In the genomic region with DNA sequence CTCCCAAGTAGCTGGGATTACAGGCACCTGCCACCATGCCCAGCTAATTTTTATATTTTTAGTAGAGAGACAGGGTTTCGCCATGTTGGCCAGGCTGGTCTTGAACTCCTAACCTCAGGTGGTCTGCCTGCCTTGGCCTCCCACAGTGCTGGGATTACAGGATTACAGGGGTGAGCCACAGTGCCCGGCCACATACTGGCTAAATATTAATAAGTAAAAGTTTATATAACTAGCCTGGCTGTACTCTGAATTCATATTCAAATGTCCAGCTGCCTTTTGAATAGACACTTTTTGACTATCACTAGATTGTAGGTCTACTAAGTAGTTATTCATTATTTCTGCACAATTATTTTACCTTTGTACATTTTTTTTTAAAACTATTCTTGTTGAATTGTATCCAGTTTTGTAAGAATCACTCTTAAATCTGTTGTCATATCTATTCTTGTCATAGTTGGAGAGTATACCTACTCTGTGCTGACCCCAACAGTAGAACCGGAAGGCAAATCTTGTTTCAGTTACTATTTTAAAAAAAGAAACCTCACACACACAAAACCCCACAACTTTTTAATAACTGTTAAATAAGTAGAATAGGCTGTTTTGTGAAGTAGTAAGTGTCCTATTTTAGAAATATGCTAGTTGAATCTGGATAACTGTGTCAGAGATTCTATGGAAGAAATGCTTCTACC, we compare ENCODE assay signal across 12 cellular contexts. TPM values are rescaled to one million over a fixed set of nuclear protein-coding genes. Genes with fewer than 3 reads are reported as not detected.
DNase-seq lines count a peak whose midpoint lies in the region; ATAC-seq and TF ChIP-seq lines count a peak whose summit lies in the region.
"Had no signal": no experiment of that assay in that cellular context is flagged by ENCODE, and none has a peak within 500 bp of the region (broad histone marks: within the 10 kb centered on the region; RNA-seq: fewer than 3 reads in every experiment).

No MANE protein-coding gene starts in this region.

- intact Hi-C loops in lower leg skin (cut with DNase I; ENCODE audit: low total_unique reads) = no loop called here
- intact Hi-C loops in spleen (cut with DNase I; ENCODE audit: low total_unique reads) = loop anchor here (10.0 kb wide), 1 partner anchor 200 kb away; no protein-coding TSS in a partner anchor

- H3K4me3 ChIP-seq in GM08714 (ENCODE audit: low read length) (peak overlapping the region; percentile 24; the same call in 1 of the 2 replicates), lower leg skin (ENCODE audit: low read depth, poor library complexity, severe bottlenecking) (no peak overlapping the region), spleen (no peak overlapping the region)
- H3K4me3 ChIP-seq: smooth muscle cell had no signal

- H3K9me3 ChIP-seq in spleen = peaks cover 0 to 10% (median 3%) of the 10 kb centered on the region in 8 donors
- H3K9me3 ChIP-seq: Caco-2 had no signal

- H3K36me3 ChIP-seq in spleen = peaks cover 0 to 35% (median 17%) of the 10 kb centered on the region in 6 donors

- no peak for TF ChIP-seq CTCF in lower leg skin (IDR thresholded peaks at IDR 0.05)
- no peak for TF ChIP-seq CTCF in spleen (IDR thresholded peaks at IDR 0.05 in 8 of 11, conservative IDR thresholded peaks at IDR 0.05 in 3 of 11)

- no peak overlapping the region for H3K27ac ChIP-seq in spleen
- H3K27ac ChIP-seq: WERI-Rb-1 had no signal

- 94 to 96% methylated on average over 3 of the region's 3 CpGs for WGBS in lower leg skin, 2 donors
- WGBS in spleen, 5 donors = 92 to 97% (median 95%) methylated on average over 3 of the region's 3 CpGs

- TF ChIP-seq POLR2A in lower leg skin (IDR thresholded peaks at IDR 0.05) (no peak), spleen (IDR thresholded peaks at IDR 0.05) (no peak)

- H3K4me1 ChIP-seq in spleen = peaks cover 0 to 20% (median 0%) of the 10 kb centered on the region in 6 donors
- H3K4me1 ChIP-seq: Caco-2 had no signal

- peak; percentile 57 for ATAC-seq in GM19397 (IDR thresholded peaks at IDR 0.05; ENCODE audit: unreplicated experiment)
- peak; percentile 82 for ATAC-seq in HG02678 (IDR thresholded peaks at IDR 0.05; ENCODE audit: unreplicated experiment)
- peak; percentile 74 for ATAC-seq in HG03460 (IDR thresholded peaks at IDR 0.05; ENCODE audit: unreplicated experiment)

- no peaks in the 10 kb centered on the region for H3K27me3 ChIP-seq in spleen (replicated peaks in 1 of 7)

- DNase-seq in lower leg skin (ENCODE audit: low spot score in 2 of 2) = no peak
- no peak for DNase-seq in DMS79 (lab: John Stamatoyannopoulos, UW)
- DNase-seq in spleen = no peak
- DNase-seq in NK-92 (lab: John Stamatoyannopoulos, UW; ENCODE audit: unreplicated experiment) = no peak
- DNase-seq: activated CD8-positive, alpha-beta memory T cell treated with anti-CD3 and anti-CD28 coated beads, Interleukin-2, amount 50 U/mL, for 48 hours; WERI-Rb-1 had no signal

RNA-seq across cellular contexts. Expression of gene MINPP1, which starts 29.6 kb away (rescaled TPM):
- total RNA-seq in lower leg skin (10 to 100 TPM; 10.8 to 40.3 (median 23.7) TPM), spleen (10 to 100 TPM in 6 of 7 donors, 1 to 10 TPM in 1; 9.7 to 21.3 (median 12.4) TPM)
- 1 to 10 TPM; 5.1 to 5.9 (median 5.9) TPM for polyA plus RNA-seq in spleen
